In genomic region chr17:80261895-80262279, GRCh38 we compare ENCODE assay signal across 8 cellular contexts. TPM values are rescaled to one million over a fixed set of nuclear protein-coding genes. Genes with fewer than 3 reads are reported as not detected.
DNase-seq lines count a peak whose midpoint lies in the region; ATAC-seq and TF ChIP-seq lines count a peak whose summit lies in the region.

No MANE protein-coding gene starts in this region.

- H3K27me3 Mint-ChIP-seq in activated naive CD4-positive, alpha-beta T cell treated with anti-CD3 and anti-CD28 coated beads, Interleukin-2, amount 50 U/mL, for 24 hours: no peaks in the 10 kb centered on the region

- no peak for ATAC-seq in body of pancreas
- ATAC-seq in lung (ENCODE audit: insufficient read depth, low FRiP score): no peak
- ATAC-seq in HG03469 (IDR thresholded peaks at IDR 0.05; ENCODE audit: unreplicated experiment): no peak
- no peak for ATAC-seq in GM18861 (IDR thresholded peaks at IDR 0.05; ENCODE audit: unreplicated experiment)

- H3K27ac ChIP-seq in body of pancreas (peak overlapping the region; percentile 95 to 99 (median 96)), lung (ENCODE audit: low read depth in 1 of 2, low read length in 1 of 2) (peak overlapping the region; percentile 95 to 97), transverse colon (peak overlapping the region; percentile 99 to 100 (median 100))

- in situ Hi-C loops in transverse colon (cut with MboI; ENCODE audit: low pct_ligation_motif_present in 1 of 4, low pct_unique_long_range_greater_than_20kb in 1 of 4, low sequenced_read_pairs in 3 of 4): no loop called here

- no peak for TF ChIP-seq POLR2A in body of pancreas (IDR thresholded peaks at IDR 0.05)
- no peak for TF ChIP-seq POLR2A in transverse colon (IDR thresholded peaks at IDR 0.05)

- no peak for DNase-seq in activated naive CD4-positive, alpha-beta T cell (lab: John Stamatoyannopoulos, UW)
- DNase-seq in body of pancreas: no peak
- DNase-seq in lung (ENCODE audit: low spot score): no peak
- DNase-seq in transverse colon: no peak
- no peak for DNase-seq in HPDE6-E6E7 (ENCODE audit: extremely low spot score)

- H3K36me3 ChIP-seq in body of pancreas (replicated peaks in 1 of 2; ENCODE audit: insufficient read depth in 1 of 2, low read depth in 2 of 2) (no peaks in the 10 kb centered on the region), lung (ENCODE audit: control insufficient read depth in 2 of 2, insufficient read depth in 2 of 2, low read length in 2 of 2) (peaks cover 0 to 4% of the 10 kb centered on the region in 2 donors), transverse colon (no peaks in the 10 kb centered on the region)

- no peaks in the 10 kb centered on the region for H3K9me3 ChIP-seq in body of pancreas
- H3K9me3 ChIP-seq in lung (ENCODE audit: control insufficient read depth in 2 of 2, insufficient read depth in 1 of 2, low read length in 1 of 2): no peaks in the 10 kb centered on the region
- H3K9me3 ChIP-seq in transverse colon: no peaks in the 10 kb centered on the region

- intact Hi-C loops in body of pancreas (cut with DNase I) (loop anchor here (10.0 kb wide), 1 partner anchor 167 kb away; no protein-coding TSS in a partner anchor), transverse colon (cut with DNase I; ENCODE audit: low total_unique reads) (no loop called here)

- H3K36me3 Mint-ChIP-seq in activated naive CD4-positive, alpha-beta T cell treated with anti-CD3 and anti-CD28 coated beads, Interleukin-2, amount 50 U/mL, for 24 hours: peaks cover 5% of the 10 kb centered on the region

- H3K4me3 ChIP-seq in body of pancreas: no peak overlapping the region
- no peak overlapping the region for H3K4me3 ChIP-seq in lung
- peak overlapping the region in 3 of 4 donors; percentile 72 to 99 (median 96) for H3K4me3 ChIP-seq in transverse colon

- 48 to 59% methylated on average over 8 of the region's 8 CpGs for WGBS in body of pancreas, 2 donors
- WGBS in lung, 2 donors: 28 to 47% methylated on average over 8 of the region's 8 CpGs
- whole genome bisulfite sequencing in transverse colon (ENCODE audit: low coverage in 1 of 2), 2 donors: 53 to 55% methylated on average over 4 to 8 of the region's 8 CpGs

- TF ChIP-seq CTCF in body of pancreas (IDR thresholded peaks at IDR 0.05) (no peak), lung (IDR thresholded peaks at IDR 0.05; ENCODE audit: control extremely low read depth, extremely low read depth) (no peak), transverse colon (IDR thresholded peaks at IDR 0.05) (no peak)

- H3K4me1 ChIP-seq in body of pancreas (peaks cover 47% of the 10 kb centered on the region), lung (ENCODE audit: control insufficient read depth in 2 of 2, insufficient read depth in 2 of 2, low read length in 2 of 2) (peaks cover 3 to 22% of the 10 kb centered on the region in 2 donors), transverse colon (peaks cover 15 to 67% (median 41%) of the 10 kb centered on the region in 4 donors)

- peak overlapping the region; percentile 92 for H3K27ac Mint-ChIP-seq in activated naive CD4-positive, alpha-beta T cell treated with anti-CD3 and anti-CD28 coated beads, Interleukin-2, amount 50 U/mL, for 24 hours

- no peaks in the 10 kb centered on the region for H3K9me3 Mint-ChIP-seq in activated naive CD4-positive, alpha-beta T cell treated with anti-CD3 and anti-CD28 coated beads, Interleukin-2, amount 50 U/mL, for 24 hours

- no peak for TF ChIP-seq EP300 in transverse colon (IDR thresholded peaks at IDR 0.05; ENCODE audit: low read depth)

- H3K27me3 ChIP-seq in body of pancreas: no peaks in the 10 kb centered on the region
- H3K27me3 ChIP-seq in lung (ENCODE audit: control insufficient read depth, insufficient read depth): no peaks in the 10 kb centered on the region
- H3K27me3 ChIP-seq in transverse colon: no peaks in the 10 kb centered on the region

- H3K4me1 Mint-ChIP-seq in activated naive CD4-positive, alpha-beta T cell treated with anti-CD3 and anti-CD28 coated beads, Interleukin-2, amount 50 U/mL, for 24 hours: peaks cover 60% of the 10 kb centered on the region

- H3K4me3 Mint-ChIP-seq in activated naive CD4-positive, alpha-beta T cell treated with anti-CD3 and anti-CD28 coated beads, Interleukin-2, amount 50 U/mL, for 24 hours: peak overlapping the region; percentile 84

RNA-seq across cellular contexts. Expression of gene RNF213, which starts 1.2 kb away (rescaled TPM):
- total RNA-seq in body of pancreas: 10 to 100 TPM; 60.7 to 69.5 TPM
- total RNA-seq in lung: 100 to 1,000 TPM; 135 to 198 TPM
- polyA plus RNA-seq in lung: 10 to 100 TPM; 67.0 to 76.7 TPM
- 100 to 1,000 TPM; 113 to 174 (median 159) TPM for total RNA-seq in transverse colon

RNA-seq across cellular contexts. Expression of gene SLC26A11, which starts 41.7 kb away (rescaled TPM):
- total RNA-seq in body of pancreas: 10 to 100 TPM in 1 of 2 donors, 1 to 10 TPM in 1; 7.5 to 11.5 TPM
- 10 to 100 TPM; 27.8 to 34.2 TPM for total RNA-seq in lung
- polyA plus RNA-seq in lung: 10 to 100 TPM; 25.0 to 37.0 TPM
- total RNA-seq in transverse colon: 10 to 100 TPM; 13.2 to 24.7 (median 17.0) TPM

RNA-seq across cellular contexts. Expression of gene SGSH, which starts 41.8 kb away (rescaled TPM):
- total RNA-seq in body of pancreas (10 to 100 TPM; 29.6 to 42.8 TPM), lung (10 to 100 TPM; 27.5 to 75.1 TPM), transverse colon (10 to 100 TPM; 26.2 to 66.2 (median 39.9) TPM)
- 10 to 100 TPM; 42.5 to 65.7 TPM for polyA plus RNA-seq in lung

Comparison
In these comparisons a context has a peak if more than half of its experiments do, and no peak if none do; other contexts are left out.
1. H3K4me3 ChIP-seq: peak in transverse colon (3 of 4); none in body of pancreas (0 of 2) and lung (single experiment).
2. Peak in every context shown above with its lines, with median percentiles within 50 percentile points of each other: H3K27ac ChIP-seq.